9 cellular contexts compared by ENCODE assay signal in the genomic region with DNA sequence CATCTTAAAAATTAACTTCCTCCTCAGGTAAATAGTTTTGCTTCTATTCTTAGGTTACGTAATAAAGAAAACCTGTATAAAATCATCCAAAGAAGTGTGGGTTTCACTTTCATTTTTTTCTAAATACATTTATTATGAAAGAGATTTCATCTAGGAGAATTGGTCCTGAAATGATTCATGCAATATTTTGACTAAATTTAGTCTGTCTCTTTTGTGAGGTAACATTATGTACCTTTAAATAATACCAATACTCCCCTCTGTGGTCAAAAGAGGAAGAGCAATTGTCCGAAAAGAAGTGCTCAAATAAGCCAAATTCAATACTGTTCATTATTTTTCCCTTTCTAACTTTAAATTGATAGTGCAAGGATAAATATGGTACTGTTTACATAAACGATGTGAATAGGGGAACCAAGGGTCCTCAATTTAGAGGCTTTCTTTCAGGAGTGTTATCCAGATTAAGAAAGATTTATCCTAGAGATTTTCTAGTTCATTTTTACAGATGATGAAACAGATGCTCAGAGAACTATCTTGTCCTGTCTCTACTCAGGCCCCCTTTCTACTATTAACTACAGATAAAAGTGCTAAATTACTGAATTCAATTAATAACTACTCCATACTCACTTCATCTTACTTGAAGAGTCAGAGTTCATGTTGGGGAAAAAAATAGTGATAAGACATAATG. TPM values are rescaled to one million over a fixed set of nuclear protein-coding genes. Genes with fewer than 3 reads are reported as not detected.
DNase-seq lines count a peak whose midpoint lies in the region; TF ChIP-seq lines count a peak whose summit lies in the region.
"Had no signal": no experiment of that assay in that cellular context is flagged by ENCODE, and none has a peak within 500 bp of the region (broad histone marks: within the 10 kb centered on the region; RNA-seq: fewer than 3 reads in every experiment).

No MANE protein-coding gene starts in this region.

- peaks cover 3% of the 10 kb centered on the region for H3K27me3 Mint-ChIP-seq in brain

- no peaks in the 10 kb centered on the region for H3K79me2 ChIP-seq in GM23248 (ENCODE audit: insufficient read depth)

- H3K36me3 ChIP-seq in GM23248 (ENCODE audit: low read depth) (no peaks in the 10 kb centered on the region), uterus (no peaks in the 10 kb centered on the region)
- H3K36me3 ChIP-seq: BLaER1 had no signal

- H3K27me3 ChIP-seq in GM23248 (replicated peaks; ENCODE audit: insufficient read depth) (no peaks in the 10 kb centered on the region), uterus (no peaks in the 10 kb centered on the region)
- H3K27me3 ChIP-seq: BLaER1 had no signal

- peak overlapping the region; percentile 3; the same call in 1 of the 2 replicates for H2AFZ ChIP-seq in GM23248

- DNase-seq in DMS153 treated with DMSO at 0.1 percent for 48 hours (lab: John Stamatoyannopoulos, UW; ENCODE audit: unreplicated experiment), result peak; percentile 34
- no peak for DNase-seq in DMS153 (lab: John Stamatoyannopoulos, UW)
- DNase-seq in GM23248, result peak; percentile 73
- peak; percentile 3 to 59 (median 13) for DNase-seq in NCI-H1417 (lab: John Stamatoyannopoulos, UW)
- DNase-seq in left kidney (ENCODE audit: low read depth, low spot score), result peak; percentile 42
- no peak for DNase-seq in uterus
- DNase-seq in posterior vena cava (ENCODE audit: low spot score), result no peak

- TF ChIP-seq CTCF in brain (conservative IDR thresholded peaks at IDR 0.05) (peak; percentile 69 to 81), uterus (IDR thresholded peaks at IDR 0.05) (peak; percentile 62 to 74 (median 65))

- no peaks in the 10 kb centered on the region for H4K20me1 ChIP-seq in GM23248 (ENCODE audit: insufficient read depth)
- H4K20me1 ChIP-seq: BLaER1 had no signal

- H3K9me2 ChIP-seq in GM23248 (ENCODE audit: insufficient read depth), result no peaks in the 10 kb centered on the region

- no peak overlapping the region for H3K4me3 ChIP-seq in GM23248
- H3K4me3 ChIP-seq in uterus, result no peak overlapping the region
- H3K4me3 ChIP-seq: BLaER1 had no signal

- no peak overlapping the region for H3K27ac ChIP-seq in GM23248
- no peak overlapping the region for H3K27ac ChIP-seq in uterus
- H3K27ac ChIP-seq: BLaER1 had no signal

- peaks cover 4% of the 10 kb centered on the region for H3K4me1 Mint-ChIP-seq in brain

- peak overlapping the region; percentile 39 for H3K4me2 ChIP-seq in GM23248 (ENCODE audit: unreplicated experiment)
- H3K4me2 ChIP-seq: BLaER1 had no signal

- 14 to 19% methylated on average over 3 of the region's 3 CpGs for WGBS in GM23248 (ENCODE audit: low coverage in 1 of 2, low lambda C conversion rate in 2 of 2, missing lambda C conversion rate in 2 of 2), 2 experiments

- H3K4me1 ChIP-seq in GM23248 (ENCODE audit: insufficient read depth) (no peaks in the 10 kb centered on the region), uterus (no peaks in the 10 kb centered on the region)
- H3K4me1 ChIP-seq: BLaER1 had no signal

- no peaks in the 10 kb centered on the region for H3K9me3 ChIP-seq in GM23248 (ENCODE audit: low read depth)
- no peaks in the 10 kb centered on the region for H3K9me3 ChIP-seq in uterus
- H3K9me3 ChIP-seq: BLaER1 had no signal

- H3K9ac ChIP-seq in GM23248, result no peak overlapping the region
- H3K9ac ChIP-seq: BLaER1 had no signal

- peaks cover 0 to 2% (median 0%) of the 10 kb centered on the region in 5 experiments for H3K9me3 Mint-ChIP-seq in brain

- intact Hi-C loops in uterus (cut with DNase I; ENCODE audit: low total_unique reads) (loop anchor here (5.0 kb wide), 1 partner anchor 209 kb away; no protein-coding TSS in a partner anchor), posterior vena cava (cut with DNase I) (loop anchor here (5.0 to 10.0 kb wide), 2 partner anchors 202 to 204 kb away; no protein-coding TSS in a partner anchor)

- H3K36me3 Mint-ChIP-seq in brain, result no peaks in the 10 kb centered on the region

- H3K27ac Mint-ChIP-seq in brain, result no peak overlapping the region

- in situ Hi-C loops in GM23248 (cut with MboI), result no loop called here

- no peaks in the 10 kb centered on the region for H3F3A ChIP-seq in GM23248 (ENCODE audit: insufficient read depth)

- TF ChIP-seq POLR2A in uterus (IDR thresholded peaks at IDR 0.05), result no peak

- H3K4me3 Mint-ChIP-seq in brain, result no peak overlapping the region

RNA-seq across cellular contexts. Expression of a gene that starts 26.2 kb away (rescaled TPM):
- total RNA-seq in GM23248 (2014; rRNA removed; shearing (Covaris generic)), result 0.38 TPM in 1 of 2 replicates, not detected in the other
- polyA plus RNA-seq in GM23248 (2016; fragmentation: Nextera tagmentation; extraction: Ambion mirVana) (0.08 and 0.46 TPM in 2 replicates), brain (ENCODE audit: insufficient read depth, low read depth, low replicate concordance) (0.48 TPM)
- total RNA-seq in uterus (10 to 100 TPM in 1 of 4 donors, 1 to 10 TPM in 3; 3.1 to 18.9 (median 3.9) TPM), posterior vena cava (1 to 10 TPM; 1.5 to 3.7 TPM)

RNA-seq across cellular contexts. Expression of a gene that starts 26.4 kb away (rescaled TPM):
- 2.4 and 16.3 TPM in 2 replicates for total RNA-seq in GM23248 (2014; rRNA removed; shearing (Covaris generic))
- 2.8 and 3.0 TPM in 2 replicates for polyA plus RNA-seq in GM23248 (2016; fragmentation: Nextera tagmentation; extraction: Ambion mirVana)
- polyA plus RNA-seq in brain (ENCODE audit: insufficient read depth, low read depth, low replicate concordance), result 2.3 TPM
- 10 to 100 TPM; 24.6 to 47.2 (median 33.3) TPM for total RNA-seq in uterus
- total RNA-seq in posterior vena cava, result 10 to 100 TPM; 14.0 to 14.9 TPM

Comparison
In these comparisons a context has a peak if more than half of its experiments do, and no peak if none do; other contexts are left out.
1. DNase-seq: peak in DMS153 treated with DMSO at 0.1 percent for 48 hours (single experiment), GM23248 (single experiment), NCI-H1417 (3 of 3) and left kidney (single experiment); none in DMS153 (single experiment), uterus (0 of 2) and posterior vena cava (single experiment).